ENCODE assay signal across 8 cellular contexts in genomic region chr10:132538790-132539421, GRCh38. TPM values are rescaled to one million over a fixed set of nuclear protein-coding genes. Genes with fewer than 3 reads are reported as not detected.
A peak's percentile ranks its signal among the peaks of the same experiment; 100 is the strongest.
DNase-seq lines count a peak whose midpoint lies in the region; ATAC-seq, FAIRE-seq and TF ChIP-seq lines count a peak whose summit lies in the region.

No MANE protein-coding gene starts in this region.

- no peak for FAIRE-seq in urothelium cell line (lab: Jason Lieb, UNC)

- H3K27ac ChIP-seq in RWPE1 (peak overlapping the region; percentile 78), fibroblast of lung (ENCODE audit: insufficient read depth, low read length) (peak overlapping the region; percentile 64), prostate gland (peak overlapping the region; percentile 81 to 86)

- TF ChIP-seq POLR2A in prostate gland (IDR thresholded peaks at IDR 0.05), result no peak

- no peaks in the 10 kb centered on the region for H3K27me3 ChIP-seq in fibroblast of lung (ENCODE audit: control insufficient read depth, insufficient read depth, low read length)
- no peaks in the 10 kb centered on the region for H3K27me3 ChIP-seq in prostate gland (replicated peaks; ENCODE audit: insufficient read depth)

- CTCF ChIA-PET in RWPE1 (lab: Yijun Ruan, JAX), result interaction anchor here (0.6 kb wide), 1 partner anchor 70 kb away, joined by 3 read pairs; no protein-coding TSS in a partner anchor

- H3K9ac ChIP-seq in ES-I3 (ENCODE audit: low read depth, low read length), result peak overlapping the region; percentile 69; the same call in 1 of the 2 replicates
- peak overlapping the region; percentile 75 for H3K9ac ChIP-seq in fibroblast of lung (ENCODE audit: insufficient read depth, low read length)

- ATAC-seq in HG03460 (IDR thresholded peaks at IDR 0.05; ENCODE audit: unreplicated experiment), result no peak

- H2AFZ ChIP-seq in fibroblast of lung (ENCODE audit: low read length), result no peak overlapping the region

- POLR2A ChIA-PET in RWPE1 (lab: Yijun Ruan, JAX; ENCODE audit: low non-redundant PET), result interaction anchor here (0.6 kb wide), 1 partner anchor 88 kb away, joined by 3 read pairs; no protein-coding TSS in a partner anchor

- no peak for DNase-seq in RWPE1 (ENCODE audit: low spot score)
- DNase-seq in fibroblast of lung (ENCODE audit: low read depth in 2 of 2), result no peak
- no peak for DNase-seq in prostate gland (ENCODE audit: low spot score)
- no peak for DNase-seq in AG08396 (ENCODE audit: low spot score)
- no peak for DNase-seq in urothelium cell line (ENCODE audit: low spot score)
- no peak for DNase-seq in HCEC 1CT

- H3K4me1 ChIP-seq in ES-I3 (ENCODE audit: insufficient read depth, low read length), result peaks cover 23% of the 10 kb centered on the region
- peaks cover 19% of the 10 kb centered on the region for H3K4me1 ChIP-seq in fibroblast of lung (ENCODE audit: control insufficient read depth, extremely low read depth, insufficient read depth, low read length)
- peaks cover 13% of the 10 kb centered on the region for H3K4me1 ChIP-seq in prostate gland (replicated peaks)

- 34% methylated on average over 2 of the region's 2 CpGs for WGBS in prostate gland

- H3K36me3 ChIP-seq in ES-I3 (ENCODE audit: insufficient read depth, low read length) (no peaks in the 10 kb centered on the region), fibroblast of lung (ENCODE audit: control insufficient read depth, insufficient read depth, low read length) (no peaks in the 10 kb centered on the region), prostate gland (no peaks in the 10 kb centered on the region)

- peak overlapping the region; percentile 69 to 93 (median 80) for H3K4me3 ChIP-seq in fibroblast of lung (replicated peaks in 1 of 4; ENCODE audit: control extremely low read depth in 1 of 4, insufficient read depth in 1 of 4, low read depth in 3 of 4, low read length in 4 of 4)
- peak overlapping the region; percentile 58 to 68 for H3K4me3 ChIP-seq in prostate gland

- H3K4me2 ChIP-seq in fibroblast of lung (ENCODE audit: extremely low read depth, insufficient read depth, low read length), result peak overlapping the region; percentile 98

- intact Hi-C loops in prostate gland (cut with DNase I), result no loop called here

- TF ChIP-seq CTCF in RWPE1 (conservative IDR thresholded peaks at IDR 0.05; ENCODE audit: low read depth) (no peak), fibroblast of lung (conservative IDR thresholded peaks at IDR 0.05 in 1 of 2, IDR thresholded peaks at IDR 0.05 in 1 of 2; ENCODE audit: low read depth in 1 of 2, low read length in 2 of 2) (no peak), prostate gland (IDR thresholded peaks at IDR 0.05) (no peak)

- H3K79me2 ChIP-seq in fibroblast of lung (ENCODE audit: control insufficient read depth, insufficient read depth, low read length), result peaks cover 52% of the 10 kb centered on the region

- no peaks in the 10 kb centered on the region for H3K9me3 ChIP-seq in ES-I3 (ENCODE audit: control insufficient read depth, insufficient read depth, low read length)
- H3K9me3 ChIP-seq in fibroblast of lung (ENCODE audit: control insufficient read depth, insufficient read depth, low read depth, low read length), result no peaks in the 10 kb centered on the region
- no peaks in the 10 kb centered on the region for H3K9me3 ChIP-seq in prostate gland

- H4K20me1 ChIP-seq in fibroblast of lung (ENCODE audit: control insufficient read depth, extremely low read depth, insufficient read depth, low read length), result no peaks in the 10 kb centered on the region

RNA-seq across cellular contexts. Expression of gene INPP5A, which starts 1.3 kb away (rescaled TPM):
- 21.1 and 24.6 TPM in 2 replicates for total RNA-seq in fibroblast of lung
- polyA plus RNA-seq in fibroblast of lung, result 36.3 and 39.9 TPM in 2 replicates
- polyA plus RNA-seq in fibroblast of lung (2012), result 28.9 and 30.0 TPM in 2 replicates
- polyA minus RNA-seq in fibroblast of lung (ENCODE audit: low replicate concordance), result 25.3 and 34.8 TPM in 2 replicates
- total RNA-seq in prostate gland, result 10 to 100 TPM; 49.5 to 83.3 TPM
